In genomic region chr3:184395320-184395660, GRCh38 we compare ENCODE assay signal across 1 cellular context.
TF ChIP-seq lines count a peak whose summit lies in the region.

No MANE protein-coding gene starts in this region.

TF ChIP-seq in GM23338, 12 proteins besides CTCF, POLR2A, EP300 and RAD21 (continued from another document):
- TF ChIP-seq EZH2 (IDR thresholded peaks at IDR 0.05; ENCODE audit: low read depth, unreplicated experiment) = no peak
